ENCODE assay signal across 19 cellular contexts in the genomic region with DNA sequence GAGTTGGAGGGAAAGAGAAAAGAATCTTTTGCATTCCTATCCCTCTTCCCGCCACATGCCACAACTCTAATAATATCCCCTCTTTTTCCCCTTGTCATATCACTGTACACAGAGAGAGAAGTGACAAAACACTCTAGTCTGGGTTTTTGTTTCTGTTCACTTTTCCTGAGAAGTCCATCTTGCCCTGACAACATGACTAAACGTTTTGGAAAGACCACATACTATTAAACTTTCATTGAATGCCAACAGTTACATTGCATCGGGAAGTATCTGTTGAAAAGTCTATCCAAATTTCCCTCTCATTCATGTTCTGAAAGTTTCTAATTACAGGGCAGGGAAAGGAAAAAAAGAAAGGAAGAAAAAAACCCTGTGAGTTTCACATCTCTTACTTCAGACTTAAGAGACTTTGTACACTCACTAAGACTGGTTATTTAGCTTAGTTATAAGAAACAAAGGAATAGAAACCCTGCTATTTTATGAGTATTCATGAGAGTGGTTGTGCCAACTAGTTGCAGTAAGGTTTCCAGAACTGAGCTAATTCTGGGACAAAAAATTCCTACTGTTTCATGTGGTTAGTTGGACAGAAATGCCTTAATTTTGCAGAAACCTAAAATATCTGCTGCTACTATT. TPM values are rescaled to one million over a fixed set of nuclear protein-coding genes. Genes with fewer than 3 reads are reported as not detected.
A peak's percentile ranks its signal among the peaks of the same experiment; 100 is the strongest.
DNase-seq lines count a peak whose midpoint lies in the region; ATAC-seq and TF ChIP-seq lines count a peak whose summit lies in the region.
"Had no signal": no experiment of that assay in that cellular context is flagged by ENCODE, and none has a peak within 500 bp of the region (broad histone marks: within the 10 kb centered on the region; RNA-seq: fewer than 3 reads in every experiment).

No MANE protein-coding gene starts in this region.

- H3K4me3 ChIP-seq in MM.1S (ENCODE audit: low read length) (peak overlapping the region; percentile 3; the same call in 1 of the 2 replicates), neural progenitor cell (no peak overlapping the region)
- H3K4me3 ChIP-seq: gastroesophageal sphincter, psoas muscle had no signal

- peaks cover 21% of the 10 kb centered on the region for H3K79me2 ChIP-seq in MM.1S (ENCODE audit: low read length)
- no peaks in the 10 kb centered on the region for H3K79me2 ChIP-seq in neural progenitor cell (ENCODE audit: low read depth)

- H3K4me1 ChIP-seq in MM.1S (ENCODE audit: low read length) (peaks cover 36% of the 10 kb centered on the region), neural progenitor cell (peaks cover 3% of the 10 kb centered on the region)
- H3K4me1 ChIP-seq: psoas muscle had no signal

- no peaks in the 10 kb centered on the region for H3K9me3 ChIP-seq in MM.1S (replicated peaks; ENCODE audit: insufficient read depth, low read length)
- no peaks in the 10 kb centered on the region for H3K9me3 ChIP-seq in neural progenitor cell (ENCODE audit: low read depth)
- H3K9me3 ChIP-seq: gastroesophageal sphincter, psoas muscle had no signal

- H3K9me3 Mint-ChIP-seq in CD14-positive monocyte (no peaks in the 10 kb centered on the region), brain (no peaks in the 10 kb centered on the region), neural progenitor cell (no peaks in the 10 kb centered on the region)
- no peaks in the 10 kb centered on the region for H3K9me3 Mint-ChIP-seq in activated T-helper 1 cell treated with anti-CD3 and anti-CD28 coated beads, Interleukin-12 subunit alpha, Interleukin-12 subunit beta, Interleukin-2, Interleukin-4 antibody, amounts not matched to agents 30 ng/mL and 10 ng/mL and 1 ng/mL, durations not matched to agents 14 hours and 24 hours and 36 hours
- H3K9me3 Mint-ChIP-seq: stimulated activated naive CD8-positive, alpha-beta T cell treated with anti-CD3 and anti-CD28 coated beads, Interleukin-15, amount 100 ng/mL, for 72 hours had no signal

- peaks cover 9 to 13% of the 10 kb centered on the region in 2 donors for H3K36me3 Mint-ChIP-seq in CD14-positive monocyte
- H3K36me3 Mint-ChIP-seq in brain, result no peaks in the 10 kb centered on the region
- H3K36me3 Mint-ChIP-seq in activated T-helper 1 cell treated with anti-CD3 and anti-CD28 coated beads, Interleukin-12 subunit alpha, Interleukin-12 subunit beta, Interleukin-2, Interleukin-4 antibody, amounts not matched to agents 30 ng/mL and 10 ng/mL and 1 ng/mL, durations not matched to agents 14 hours and 24 hours and 36 hours (ENCODE audit: low read depth), result no peaks in the 10 kb centered on the region
- H3K36me3 Mint-ChIP-seq in neural progenitor cell, result no peaks in the 10 kb centered on the region
- H3K36me3 Mint-ChIP-seq: natural killer cell treated with Interleukin-12 subunit alpha and Interleukin-12 subunit beta and Interleukin-15 and Interleukin-18, amount 100 ng/mL, for 72 hours had no signal

- H3K27ac Mint-ChIP-seq in CD14-positive monocyte, result peak overlapping the region; percentile 24 to 86 (median 78)
- peak overlapping the region in 3 of 5 experiments; percentile 28 to 69 (median 68) for H3K27ac Mint-ChIP-seq in brain
- H3K27ac Mint-ChIP-seq in activated T-helper 1 cell treated with anti-CD3 and anti-CD28 coated beads, Interleukin-12 subunit alpha, Interleukin-12 subunit beta, Interleukin-2, Interleukin-4 antibody, amounts not matched to agents 30 ng/mL and 10 ng/mL and 1 ng/mL, durations not matched to agents 14 hours and 24 hours and 36 hours, result no peak overlapping the region
- H3K27ac Mint-ChIP-seq in neural progenitor cell, result no peak overlapping the region
- H3K27ac Mint-ChIP-seq: natural killer cell treated with Interleukin-12 subunit alpha and Interleukin-12 subunit beta and Interleukin-15 and Interleukin-18, amount 100 ng/mL, for 72 hours; stimulated activated naive CD8-positive, alpha-beta T cell treated with anti-CD3 and anti-CD28 coated beads, Interleukin-15, amount 100 ng/mL, for 72 hours had no signal

- H3K27me3 ChIP-seq in MM.1S (replicated peaks; ENCODE audit: insufficient read depth, low read length) (no peaks in the 10 kb centered on the region), neural progenitor cell (no peaks in the 10 kb centered on the region)
- H3K27me3 ChIP-seq: gastroesophageal sphincter had no signal

- H3K9me2 ChIP-seq in MM.1S (replicated peaks; ENCODE audit: insufficient read depth, low read length), result no peaks in the 10 kb centered on the region

- H2AFZ ChIP-seq in MM.1S (ENCODE audit: low read length), result no peak overlapping the region
- no peak overlapping the region for H2AFZ ChIP-seq in neural progenitor cell (replicated peaks)

- H3K9ac ChIP-seq in MM.1S (ENCODE audit: low read length) (no peak overlapping the region), neural progenitor cell (no peak overlapping the region)

- H4K20me1 ChIP-seq in MM.1S (ENCODE audit: insufficient read depth, low read length) (no peaks in the 10 kb centered on the region), neural progenitor cell (ENCODE audit: low read depth) (no peaks in the 10 kb centered on the region)

- H3K27me3 Mint-ChIP-seq in CD14-positive monocyte (ENCODE audit: low read depth in 3 of 3) (peaks cover 0 to 1% (median 0%) of the 10 kb centered on the region in 3 donors), brain (no peaks in the 10 kb centered on the region), neural progenitor cell (ENCODE audit: insufficient read depth, low read depth) (no peaks in the 10 kb centered on the region)
- no peaks in the 10 kb centered on the region for H3K27me3 Mint-ChIP-seq in activated T-helper 1 cell treated with anti-CD3 and anti-CD28 coated beads, Interleukin-12 subunit alpha, Interleukin-12 subunit beta, Interleukin-2, Interleukin-4 antibody, amounts not matched to agents 30 ng/mL and 10 ng/mL and 1 ng/mL, durations not matched to agents 14 hours and 24 hours and 36 hours (ENCODE audit: insufficient read depth)
- H3K27me3 Mint-ChIP-seq: natural killer cell treated with Interleukin-12 subunit alpha and Interleukin-12 subunit beta and Interleukin-15 and Interleukin-18, amount 100 ng/mL, for 72 hours had no signal

- no peak for TF ChIP-seq CTCF in CD14-positive monocyte (IDR thresholded peaks at IDR 0.05)
- TF ChIP-seq CTCF in MM.1S (IDR thresholded peaks at IDR 0.05; ENCODE audit: low read length), result no peak
- no peak for TF ChIP-seq CTCF in brain (conservative IDR thresholded peaks at IDR 0.05)
- TF ChIP-seq CTCF in neural progenitor cell (IDR thresholded peaks at IDR 0.05), result no peak

- H3K4me2 ChIP-seq in MM.1S (ENCODE audit: low read depth, low read length), result peak overlapping the region; percentile 32
- no peak overlapping the region for H3K4me2 ChIP-seq in neural progenitor cell

- H3F3A ChIP-seq in MM.1S (ENCODE audit: insufficient read depth, low read length) (peaks cover 14% of the 10 kb centered on the region), neural progenitor cell (ENCODE audit: low read depth) (no peaks in the 10 kb centered on the region)

- H3K27ac ChIP-seq in MM.1S (ENCODE audit: low read length) (peak overlapping the region; percentile 20; the same call in 1 of the 2 replicates), neural progenitor cell (no peak overlapping the region)
- H3K27ac ChIP-seq: gastroesophageal sphincter, psoas muscle had no signal

- intact Hi-C loops in CD14-positive monocyte (cut with micrococcal nuclease), result no loop called here
- intact Hi-C loops in sciatic nerve (cut with DNase I), result no loop called here
- intact Hi-C loops in activated T-helper 1 cell treated with anti-CD3 and anti-CD28 coated beads, Interleukin-12 subunit alpha, Interleukin-12 subunit beta, Interleukin-2, Interleukin-4 antibody, amounts not matched to agents 30 ng/mL and 10 ng/mL and 1 ng/mL, durations not matched to agents 14 hours and 24 hours and 36 hours (cut with micrococcal nuclease), result no loop called here

- no peak for DNase-seq in CD14-positive monocyte (ENCODE audit: low spot score)
- no peak for DNase-seq in MM.1S
- DNase-seq in sciatic nerve (ENCODE audit: low spot score), result no peak
- no peak for DNase-seq in activated CD4-positive, alpha-beta T cell treated with anti-CD3 and anti-CD28 coated beads, Interleukin-2, amount 50 U/mL, for 1 hour
- no peak for DNase-seq in glomerular visceral epithelial cell (ENCODE audit: extremely low spot score)
- no peak for DNase-seq in activated T-helper 1 cell treated with anti-CD3 and anti-CD28 coated beads, Interleukin-12 subunit alpha, Interleukin-12 subunit beta, Interleukin-2, Interleukin-4 antibody, amounts not matched to agents 30 ng/mL and 10 ng/mL and 1 ng/mL, durations not matched to agents 14 hours and 24 hours and 36 hours (ENCODE audit: low spot score)
- DNase-seq in neural progenitor cell (ENCODE audit: low spot score), result no peak
- DNase-seq: activated CD4-positive, alpha-beta T cell treated with anti-CD3 and anti-CD28 coated beads for 1 hour; activated effector memory CD4-positive, alpha-beta T cell treated with Interleukin-2 at 50 U/mL for 16 hours; amniotic stem cell; COR-L47; Kasumi-1; NCI-H446 treated with DMSO at 0.1 percent for 48 hours; psoas muscle; stimulated activated CD4-positive, alpha-beta T cell treated with anti-CD3 and anti-CD28 coated beads, Interleukin-15, amount 100 ng/mL, for 24 hours; stimulated activated naive CD8-positive, alpha-beta T cell treated with anti-CD3 and anti-CD28 coated beads, Interleukin-15, amount 100 ng/mL, for 72 hours had no signal

- peaks cover 66% of the 10 kb centered on the region for H3K4me1 Mint-ChIP-seq in CD14-positive monocyte
- peaks cover 7% of the 10 kb centered on the region for H3K4me1 Mint-ChIP-seq in brain
- H3K4me1 Mint-ChIP-seq in activated T-helper 1 cell treated with anti-CD3 and anti-CD28 coated beads, Interleukin-12 subunit alpha, Interleukin-12 subunit beta, Interleukin-2, Interleukin-4 antibody, amounts not matched to agents 30 ng/mL and 10 ng/mL and 1 ng/mL, durations not matched to agents 14 hours and 24 hours and 36 hours (ENCODE audit: low read depth), result no peaks in the 10 kb centered on the region
- H3K4me1 Mint-ChIP-seq in neural progenitor cell, result peaks cover 7% of the 10 kb centered on the region
- H3K4me1 Mint-ChIP-seq: stimulated activated naive CD8-positive, alpha-beta T cell treated with anti-CD3 and anti-CD28 coated beads, Interleukin-15, amount 100 ng/mL, for 72 hours had no signal

- H3K36me3 ChIP-seq in MM.1S (replicated peaks; ENCODE audit: insufficient read depth, low read length) (0 out of 2 replicates have a peak, but pooled peaks cover 2% of the 10 kb centered on the region), neural progenitor cell (no peaks in the 10 kb centered on the region)
- H3K36me3 ChIP-seq: gastroesophageal sphincter had no signal

- H3K4me3 Mint-ChIP-seq in CD14-positive monocyte (peak overlapping the region; percentile 6 to 49), brain (peak overlapping the region in 2 of 5 experiments; percentile 50 to 52), neural progenitor cell (no peak overlapping the region)
- H3K4me3 Mint-ChIP-seq in activated T-helper 1 cell treated with anti-CD3 and anti-CD28 coated beads, Interleukin-12 subunit alpha, Interleukin-12 subunit beta, Interleukin-2, Interleukin-4 antibody, amounts not matched to agents 30 ng/mL and 10 ng/mL and 1 ng/mL, durations not matched to agents 14 hours and 24 hours and 36 hours, result no peak overlapping the region
- H3K4me3 Mint-ChIP-seq: natural killer cell treated with Interleukin-12 subunit alpha and Interleukin-12 subunit beta and Interleukin-15 and Interleukin-18, amount 100 ng/mL, for 72 hours; stimulated activated naive CD8-positive, alpha-beta T cell treated with anti-CD3 and anti-CD28 coated beads, Interleukin-15, amount 100 ng/mL, for 72 hours had no signal

- peak; percentile 53 for ATAC-seq in sciatic nerve
- ATAC-seq: gastroesophageal sphincter; natural killer cell treated with Interleukin-12 subunit alpha and Interleukin-12 subunit beta and Interleukin-15 and Interleukin-18, amount 100 ng/mL, for 72 hours; psoas muscle; stimulated activated naive CD8-positive, alpha-beta T cell treated with anti-CD3 and anti-CD28 coated beads, Interleukin-15, amount 100 ng/mL, for 72 hours had no signal

RNA-seq across cellular contexts. Expression of a gene that starts 16.9 kb away (rescaled TPM):
- polyA plus RNA-seq in CD14-positive monocyte, result 1 to 10 TPM; 1.4 to 4.5 TPM
- 0.64 TPM for polyA plus RNA-seq in brain (ENCODE audit: insufficient read depth, low read depth, low replicate concordance)
- 4.8 TPM for total RNA-seq in sciatic nerve
- total RNA-seq in activated T-helper 1 cell treated with anti-CD3 and anti-CD28 coated beads, Interleukin-12 subunit alpha, Interleukin-12 subunit beta, Interleukin-2, Interleukin-4 antibody, amounts not matched to agents 30 ng/mL and 10 ng/mL and 1 ng/mL, durations not matched to agents 14 hours and 24 hours and 36 hours, result 0.20 and 0.21 TPM in 2 replicates
- total RNA-seq in neural progenitor cell (ENCODE audit: low replicate concordance), result 0.81 and 1.0 TPM in 2 replicates

Comparison
In these comparisons a context has a peak if more than half of its experiments do, and no peak if none do; other contexts are left out.
1. H3K27ac Mint-ChIP-seq: peak in CD14-positive monocyte (7 of 7) and brain (3 of 5); none in activated T-helper 1 cell treated with anti-CD3 and anti-CD28 coated beads, Interleukin-12 subunit alpha, Interleukin-12 subunit beta, Interleukin-2, Interleukin-4 antibody, amounts not matched to agents 30 ng/mL and 10 ng/mL and 1 ng/mL, durations not matched to agents 14 hours and 24 hours and 36 hours (single experiment) and neural progenitor cell (single experiment).
2. H3K4me3 Mint-ChIP-seq: peak in CD14-positive monocyte (2 of 2); none in activated T-helper 1 cell treated with anti-CD3 and anti-CD28 coated beads, Interleukin-12 subunit alpha, Interleukin-12 subunit beta, Interleukin-2, Interleukin-4 antibody, amounts not matched to agents 30 ng/mL and 10 ng/mL and 1 ng/mL, durations not matched to agents 14 hours and 24 hours and 36 hours (single experiment) and neural progenitor cell (single experiment).